ENCODE assay signal across 1 cellular context in genomic region chr19:1876494-1877279, GRCh38.
A peak's percentile ranks its signal among the peaks of the same experiment; 100 is the strongest.
TF ChIP-seq lines count a peak whose summit lies in the region.

No MANE protein-coding gene starts in this region.

TF ChIP-seq in HEK293, 187 proteins besides CTCF, POLR2A, EP300 and RAD21:
- TF ChIP-seq HIC1 (tag by site-specific recombination; IDR thresholded peaks at IDR 0.05) (peak; percentile 68; the same call in 1 of the 2 replicates), ZIC2 (tag by site-specific recombination; IDR thresholded peaks at IDR 0.05) (peak; percentile 52), BCL11B (tag by site-specific recombination; IDR thresholded peaks at IDR 0.05; ENCODE audit: low read depth) (peak; percentile 60; the same call in 1 of the 2 replicates), ZBTB10 (tag by site-specific recombination; IDR thresholded peaks at IDR 0.05) (peak; percentile 18; the same call in 1 of the 2 replicates), ZNF488 (tag by site-specific recombination; IDR thresholded peaks at IDR 0.05) (0 out of 2 replicates have a peak, but pooled peaks have one; percentile 27), ZBTB48 (tag by site-specific recombination; IDR thresholded peaks at IDR 0.05) (peak; percentile 66; the same call in 1 of the 2 replicates), ZNF335 (tag by site-specific recombination; conservative IDR thresholded peaks at IDR 0.05) (peak; percentile 52), ZNF692 (tag by site-specific recombination; IDR thresholded peaks at IDR 0.05) (peak; percentile 84; the same call in 1 of the 2 replicates), ZNF10 (tag by site-specific recombination; IDR thresholded peaks at IDR 0.05) (0 out of 2 replicates have a peak, but pooled peaks have one; percentile 4), GLIS2 (tag by site-specific recombination; IDR thresholded peaks at IDR 0.05) (peak; percentile 79)
